22 cellular contexts compared by ENCODE assay signal in the genomic region with DNA sequence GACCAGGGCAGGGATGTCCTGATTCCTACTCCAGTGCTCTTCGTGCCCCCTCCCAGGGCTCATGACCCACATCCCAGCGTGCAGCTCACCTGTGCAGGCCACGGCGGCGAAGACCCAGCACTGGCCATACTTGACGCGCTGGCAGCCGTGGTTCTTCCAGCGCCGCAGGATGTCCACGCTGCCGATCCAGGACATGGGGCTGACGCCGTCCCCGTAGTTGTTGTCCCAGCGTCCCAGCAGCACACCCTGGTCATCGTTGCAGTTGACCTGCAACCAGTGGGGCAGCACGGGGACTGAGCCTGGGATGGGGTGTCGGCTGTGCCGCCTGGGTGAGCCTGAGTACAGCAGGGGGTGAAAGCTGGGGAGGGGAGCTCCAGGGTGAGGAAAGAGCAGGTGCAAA. TPM values are rescaled to one million over a fixed set of nuclear protein-coding genes. Genes with fewer than 3 reads are reported as not detected.
DNase-seq lines count a peak whose midpoint lies in the region; ATAC-seq, FAIRE-seq and TF ChIP-seq lines count a peak whose summit lies in the region.
"Had no signal": no experiment of that assay in that cellular context is flagged by ENCODE, and none has a peak within 500 bp of the region (broad histone marks: within the 10 kb centered on the region; RNA-seq: fewer than 3 reads in every experiment).

No MANE protein-coding gene starts in this region.

- peaks cover 43% of the 10 kb centered on the region for H3K36me3 Mint-ChIP-seq in stimulated activated memory B cell treated with anti-CD40 and anti-IgM and Interleukin-4, amounts not matched to agents 10 μg/mL and 1 μg/mL and 100 μg/mL, for 72 hours
- H3K36me3 Mint-ChIP-seq: CD4-positive, alpha-beta memory T cell had no signal

- H2BK5ac ChIP-seq in trophoblast cell (ENCODE audit: low read depth, low read length, poor library complexity) = no peak overlapping the region

- no peak overlapping the region for H4K91ac ChIP-seq in trophoblast cell (ENCODE audit: low read depth, low read length)

- no peaks in the 10 kb centered on the region for H3K27me3 Mint-ChIP-seq in stimulated activated memory B cell treated with anti-CD40 and anti-IgM and Interleukin-4, amounts not matched to agents 10 μg/mL and 1 μg/mL and 100 μg/mL, for 72 hours

- no peak overlapping the region for H2BK12ac ChIP-seq in trophoblast cell (ENCODE audit: low read length)

- H3K4me3 Mint-ChIP-seq in stimulated activated memory B cell treated with anti-CD40 and anti-IgM and Interleukin-4, amounts not matched to agents 10 μg/mL and 1 μg/mL and 100 μg/mL, for 72 hours = no peak overlapping the region
- H3K4me3 Mint-ChIP-seq: CD4-positive, alpha-beta memory T cell had no signal

- no peaks in the 10 kb centered on the region for H3K9me3 ChIP-seq in gastroesophageal sphincter
- peaks cover 4% of the 10 kb centered on the region for H3K9me3 ChIP-seq in trophoblast cell (ENCODE audit: insufficient read depth, low read depth, low read length)
- H3K9me3 ChIP-seq: BLaER1 treated with 17β-estradiol and CSF1 and Interleukin-3, amounts not matched to agents 10 nM and 100 nM; Caco-2 had no signal

- H3K9ac ChIP-seq in trophoblast cell (ENCODE audit: low read length) = no peak overlapping the region
- H3K9ac ChIP-seq: BLaER1 treated with 17β-estradiol and CSF1 and Interleukin-3, amounts not matched to agents 10 nM and 100 nM; GM23248 had no signal

- no peak overlapping the region for H4K8ac ChIP-seq in trophoblast cell (ENCODE audit: low read depth, low read length)

- H3K79me2 ChIP-seq in trophoblast cell (ENCODE audit: control insufficient read depth, insufficient read depth, low read length, poor library complexity) = no peaks in the 10 kb centered on the region

- H3K9me3 Mint-ChIP-seq in stimulated activated memory B cell treated with anti-CD40 and anti-IgM and Interleukin-4, amounts not matched to agents 10 μg/mL and 1 μg/mL and 100 μg/mL, for 72 hours = peaks cover 3% of the 10 kb centered on the region
- H3K9me3 Mint-ChIP-seq: CD4-positive, alpha-beta memory T cell had no signal

- H3K4me3 ChIP-seq in gastroesophageal sphincter (no peak overlapping the region), trophoblast cell (ENCODE audit: low read depth, low read length) (no peak overlapping the region)
- H3K4me3 ChIP-seq: BLaER1 treated with 17β-estradiol and CSF1 and Interleukin-3, amounts not matched to agents 10 nM and 100 nM; GM12878; GM23248; SJSA1 had no signal

- H3K4me2 ChIP-seq in trophoblast cell (ENCODE audit: low read length) = no peak overlapping the region

- no peak overlapping the region for H3K14ac ChIP-seq in trophoblast cell (ENCODE audit: low read length)

- 80 to 100% methylated on average over 1 of the region's 20 CpGs for WGBS in gastroesophageal sphincter (ENCODE audit: low coverage in 1 of 2), 2 donors
- no CpG with 5 or more reads among the region's 20 CpGs for WGBS in trophoblast cell (ENCODE audit: extremely low coverage, insufficient coverage, insufficient read length)

- no peak for DNase-seq in HTR-8/SVneo (ENCODE audit: insufficient read length, low spot score)
- DNase-seq in HuH-7 (ENCODE audit: low spot score) = no peak
- no peak for DNase-seq in amniotic stem cell (lab: John Stamatoyannopoulos, UW)
- no peak for DNase-seq in trophoblast cell
- DNase-seq: Caco-2; CD4-positive, alpha-beta memory T cell; DND-41; GM23248; HCEC 1CT; Karpas-422; MV-4-11; NCI-H187; NCI-H2227 treated with DMSO at 0.1 percent for 48 hours; NCI-H774; NK-92 treated with Interleukin-12 subunit alpha and Interleukin-12 subunit beta, amount 100 ng/mL, for 24 hours had no signal

- H3K36me3 ChIP-seq in gastroesophageal sphincter (peaks cover 0 to 56% of the 10 kb centered on the region in 2 donors), trophoblast cell (ENCODE audit: control insufficient read depth in 1 of 2, insufficient read depth in 2 of 2, low read length in 2 of 2) (peaks cover 65 to 80% of the 10 kb centered on the region in 2 experiments)
- H3K36me3 ChIP-seq: BLaER1 treated with 17β-estradiol and CSF1 and Interleukin-3, amounts not matched to agents 10 nM and 100 nM had no signal

- no peak overlapping the region for H3K18ac ChIP-seq in trophoblast cell (ENCODE audit: low read length)

- H3K27ac ChIP-seq in gastroesophageal sphincter (peak overlapping the region in 3 of 4 donors; percentile 23 to 75 (median 48)), trophoblast cell (ENCODE audit: low read depth, low read length) (no peak overlapping the region)
- H3K27ac ChIP-seq: GM23248, SJSA1 had no signal

- peak overlapping the region; percentile 41 for H3K27ac Mint-ChIP-seq in stimulated activated memory B cell treated with anti-CD40 and anti-IgM and Interleukin-4, amounts not matched to agents 10 μg/mL and 1 μg/mL and 100 μg/mL, for 72 hours

- TF ChIP-seq EP300 in Ishikawa (IDR thresholded peaks at IDR 0.05; ENCODE audit: borderline replicate concordance) (peak; percentile 12; the same call in 1 of the 2 replicates), gastroesophageal sphincter (IDR thresholded peaks at IDR 0.05) (no peak)

- no peak overlapping the region for H3K4ac ChIP-seq in trophoblast cell (ENCODE audit: low read depth, low read length)

- no peak overlapping the region for H2AFZ ChIP-seq in trophoblast cell (ENCODE audit: insufficient read depth, low read length, poor library complexity)
- H2AFZ ChIP-seq: GM23248 had no signal

- H2BK120ac ChIP-seq in trophoblast cell (ENCODE audit: insufficient read depth, low read length, poor library complexity) = no peak overlapping the region

- FAIRE-seq in HTR-8/SVneo (lab: Jason Lieb, UNC) = peak; percentile 64
- FAIRE-seq: GM12878 had no signal

- H2AK5ac ChIP-seq in trophoblast cell (ENCODE audit: low read length) = no peak overlapping the region

- no peak overlapping the region for H3K23ac ChIP-seq in trophoblast cell (ENCODE audit: low read length)

- ATAC-seq in gastroesophageal sphincter = no peak
- ATAC-seq in stimulated activated memory B cell treated with anti-CD40 and anti-IgM and Interleukin-4, amounts not matched to agents 10 μg/mL and 1 μg/mL and 100 μg/mL, for 72 hours = no peak
- ATAC-seq: GM12878, Panc1 had no signal

- TF ChIP-seq POLR2A in gastroesophageal sphincter (IDR thresholded peaks at IDR 0.05) = no peak

- H3K79me1 ChIP-seq in trophoblast cell (ENCODE audit: low read length) = peaks cover 4% of the 10 kb centered on the region

- peaks cover 18% of the 10 kb centered on the region for H3K4me1 Mint-ChIP-seq in stimulated activated memory B cell treated with anti-CD40 and anti-IgM and Interleukin-4, amounts not matched to agents 10 μg/mL and 1 μg/mL and 100 μg/mL, for 72 hours

- TF ChIP-seq CTCF in gastroesophageal sphincter (IDR thresholded peaks at IDR 0.05) = no peak

- no peak for TF ChIP-seq RAD21 in Ishikawa (IDR thresholded peaks at IDR 0.05; ENCODE audit: low read depth)

- H3K27me3 ChIP-seq in gastroesophageal sphincter = no peaks in the 10 kb centered on the region
- H3K27me3 ChIP-seq in trophoblast cell (ENCODE audit: insufficient read depth, low read length) = no peaks in the 10 kb centered on the region
- H3K27me3 ChIP-seq: BLaER1 treated with 17β-estradiol and CSF1 and Interleukin-3, amounts not matched to agents 10 nM and 100 nM; SJSA1 had no signal

- peaks cover 13 to 65% (median 23%) of the 10 kb centered on the region in 3 donors for H3K4me1 ChIP-seq in gastroesophageal sphincter
- H3K4me1 ChIP-seq in trophoblast cell (ENCODE audit: control insufficient read depth in 1 of 2, insufficient read depth in 2 of 2, low read length in 2 of 2) = peaks cover 16 to 25% of the 10 kb centered on the region in 2 experiments

- no peak overlapping the region for H4K12ac ChIP-seq in trophoblast cell (ENCODE audit: low read depth, low read length)

TF ChIP-seq in Ishikawa, 13 proteins besides CTCF, POLR2A, EP300 and RAD21 (continues in another document):
- TF ChIP-seq CREB1 (IDR thresholded peaks at IDR 0.05; ENCODE audit: low read depth) (no peak), YY1 (IDR thresholded peaks at IDR 0.05; ENCODE audit: low read depth) (no peak), TEAD4 (IDR thresholded peaks at IDR 0.05) (no peak), ZBTB7A (IDR thresholded peaks at IDR 0.05; ENCODE audit: low read depth) (no peak), EGR1 (IDR thresholded peaks at IDR 0.05) (no peak), TCF12 (IDR thresholded peaks at IDR 0.05; ENCODE audit: low read depth) (no peak), CEBPB (IDR thresholded peaks at IDR 0.05) (no peak)
- TF ChIP-seq, protein P1, sequence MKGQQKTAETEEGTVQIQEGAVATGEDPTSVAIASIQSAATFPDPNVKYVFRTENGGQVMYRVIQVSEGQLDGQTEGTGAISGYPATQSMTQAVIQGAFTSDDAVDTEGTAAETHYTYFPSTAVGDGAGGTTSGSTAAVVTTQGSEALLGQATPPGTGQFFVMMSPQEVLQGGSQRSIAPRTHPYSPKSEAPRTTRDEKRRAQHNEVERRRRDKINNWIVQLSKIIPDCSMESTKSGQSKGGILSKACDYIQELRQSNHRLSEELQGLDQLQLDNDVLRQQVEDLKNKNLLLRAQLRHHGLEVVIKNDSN (IDR thresholded peaks at IDR 0.05) = no peak
- TF ChIP-seq, protein P2, sequence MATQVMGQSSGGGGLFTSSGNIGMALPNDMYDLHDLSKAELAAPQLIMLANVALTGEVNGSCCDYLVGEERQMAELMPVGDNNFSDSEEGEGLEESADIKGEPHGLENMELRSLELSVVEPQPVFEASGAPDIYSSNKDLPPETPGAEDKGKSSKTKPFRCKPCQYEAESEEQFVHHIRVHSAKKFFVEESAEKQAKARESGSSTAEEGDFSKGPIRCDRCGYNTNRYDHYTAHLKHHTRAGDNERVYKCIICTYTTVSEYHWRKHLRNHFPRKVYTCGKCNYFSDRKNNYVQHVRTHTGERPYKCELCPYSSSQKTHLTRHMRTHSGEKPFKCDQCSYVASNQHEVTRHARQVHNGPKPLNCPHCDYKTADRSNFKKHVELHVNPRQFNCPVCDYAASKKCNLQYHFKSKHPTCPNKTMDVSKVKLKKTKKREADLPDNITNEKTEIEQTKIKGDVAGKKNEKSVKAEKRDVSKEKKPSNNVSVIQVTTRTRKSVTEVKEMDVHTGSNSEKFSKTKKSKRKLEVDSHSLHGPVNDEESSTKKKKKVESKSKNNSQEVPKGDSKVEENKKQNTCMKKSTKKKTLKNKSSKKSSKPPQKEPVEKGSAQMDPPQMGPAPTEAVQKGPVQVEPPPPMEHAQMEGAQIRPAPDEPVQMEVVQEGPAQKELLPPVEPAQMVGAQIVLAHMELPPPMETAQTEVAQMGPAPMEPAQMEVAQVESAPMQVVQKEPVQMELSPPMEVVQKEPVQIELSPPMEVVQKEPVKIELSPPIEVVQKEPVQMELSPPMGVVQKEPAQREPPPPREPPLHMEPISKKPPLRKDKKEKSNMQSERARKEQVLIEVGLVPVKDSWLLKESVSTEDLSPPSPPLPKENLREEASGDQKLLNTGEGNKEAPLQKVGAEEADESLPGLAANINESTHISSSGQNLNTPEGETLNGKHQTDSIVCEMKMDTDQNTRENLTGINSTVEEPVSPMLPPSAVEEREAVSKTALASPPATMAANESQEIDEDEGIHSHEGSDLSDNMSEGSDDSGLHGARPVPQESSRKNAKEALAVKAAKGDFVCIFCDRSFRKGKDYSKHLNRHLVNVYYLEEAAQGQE (IDR thresholded peaks at IDR 0.05; ENCODE audit: low read depth) = no peak

RNA-seq across cellular contexts. Expression of gene TGM2, which starts 18.4 kb away (rescaled TPM):
- total RNA-seq in gastroesophageal sphincter = 100 to 1,000 TPM; 163 to 385 (median 188) TPM
- 330 and 332 TPM in 2 replicates for polyA plus RNA-seq in trophoblast cell (2013)
